ENCODE assay signal across 11 cellular contexts in genomic region chr1:65528104-65528503, GRCh38.
DNase-seq lines count a peak whose midpoint lies in the region; ATAC-seq, FAIRE-seq and TF ChIP-seq lines count a peak whose summit lies in the region.
"Had no signal": no experiment of that assay in that cellular context is flagged by ENCODE, and none has a peak within 500 bp of the region (broad histone marks: within the 10 kb centered on the region; RNA-seq: fewer than 3 reads in every experiment).

No MANE protein-coding gene starts in this region.

- H3K27me3 ChIP-seq in left ventricle myocardium inferior (ENCODE audit: low read depth) (peaks cover 38% of the 10 kb centered on the region), K562 (ENCODE audit: control insufficient read depth in 2 of 2, insufficient read depth in 2 of 2, low read length in 2 of 2) (no peaks in the 10 kb centered on the region), lower lobe of right lung (ENCODE audit: low read depth) (peaks cover 25% of the 10 kb centered on the region)

- peaks cover 33% of the 10 kb centered on the region for H3K27me3 Mint-ChIP-seq in activated naive CD4-positive, alpha-beta T cell treated with anti-CD3 and anti-CD28 coated beads for 36 hours (ENCODE audit: low read depth)

- H3K9me3 ChIP-seq in left ventricle myocardium inferior (replicated peaks): peaks cover 17% of the 10 kb centered on the region
- 0 out of 2 replicates have a peak, but pooled peaks cover 6% of the 10 kb centered on the region for H3K9me3 ChIP-seq in K562 (replicated peaks; ENCODE audit: control insufficient read depth, insufficient read depth, low read depth, low read length)
- no peaks in the 10 kb centered on the region for H3K9me3 ChIP-seq in lower lobe of right lung

- intact Hi-C loops in left ventricle myocardium inferior (cut with micrococcal nuclease): no loop called here
- intact Hi-C loops in cardiac septum (cut with DNase I): no loop called here
- intact Hi-C loops in K562 (cut with micrococcal nuclease): loop anchor here (1.0 to 5.0 kb wide), 2 partner anchors 10 to 96 kb away; no protein-coding TSS in a partner anchor
- intact Hi-C loops in lower lobe of right lung (cut with DNase I): no loop called here
- intact Hi-C loops in activated naive CD4-positive, alpha-beta T cell treated with anti-CD3 and anti-CD28 coated beads for 36 hours (cut with micrococcal nuclease): no loop called here

- TF ChIP-seq POLR2A in K562 (conservative IDR thresholded peaks at IDR 0.05): no peak

- H3K27ac ChIP-seq in left ventricle myocardium inferior (replicated peaks) (peak overlapping the region; percentile 49), K562 (ENCODE audit: extremely low read depth, low read depth, low read length) (peak overlapping the region; percentile 73), lower lobe of right lung (no peak overlapping the region)

- no peak overlapping the region for H3K27ac Mint-ChIP-seq in activated naive CD4-positive, alpha-beta T cell treated with anti-CD3 and anti-CD28 coated beads for 36 hours
- H3K27ac Mint-ChIP-seq: activated CD4-positive, alpha-beta T cell treated with anti-CD3 and anti-CD28 coated beads for 36 hours; activated T-helper 1 cell treated with anti-CD3 and anti-CD28 coated beads, Interleukin-12 subunit alpha, Interleukin-12 subunit beta, Interleukin-2, Interleukin-4 antibody, amounts not matched to agents 30 ng/mL and 10 ng/mL and 1 ng/mL, durations not matched to agents 14 hours and 24 hours and 36 hours had no signal

- no TSS peak for BruUV-seq in K562 (replicated peaks; lab: Mats Ljungman, UMichigan)

- no peaks in the 10 kb centered on the region for H3K9me1 ChIP-seq in K562 (ENCODE audit: control insufficient read depth, insufficient read depth, low read length)

- ATAC-seq in K562: peak; percentile 45
- no peak for ATAC-seq in lower lobe of right lung
- no peak for ATAC-seq in HG03095 (IDR thresholded peaks at IDR 0.05; ENCODE audit: unreplicated experiment)
- ATAC-seq in GM18520 (IDR thresholded peaks at IDR 0.05; ENCODE audit: unreplicated experiment): no peak
- ATAC-seq in HG02938 (IDR thresholded peaks at IDR 0.05; ENCODE audit: unreplicated experiment): no peak
- ATAC-seq: activated CD4-positive, alpha-beta T cell treated with anti-CD3 and anti-CD28 coated beads for 36 hours had no signal

- peaks cover 3% of the 10 kb centered on the region for H3K4me1 Mint-ChIP-seq in activated naive CD4-positive, alpha-beta T cell treated with anti-CD3 and anti-CD28 coated beads for 36 hours (ENCODE audit: low read depth)

- H4K20me1 ChIP-seq in K562 (replicated peaks; ENCODE audit: control insufficient read depth, insufficient read depth, low read length): no peaks in the 10 kb centered on the region

- peak overlapping the region; percentile 41 for H2AFZ ChIP-seq in K562 (ENCODE audit: low read depth, low read length)

- WGBS in K562 (ENCODE audit: insufficient coverage, low coverage, missing lambda C conversion rate): 11% methylated on average over 1 of the region's 1 CpG

- POLR2A ChIA-PET in K562 (lab: Yijun Ruan, JAX): interaction anchor here (0.6 to 1.5 kb wide), 2 partner anchors 10 to 12 kb away, joined by 3 to 4 read pairs; no protein-coding TSS in a partner anchor

- peak overlapping the region in 1 of 2 experiments; percentile 83; a peak in 2 of 4 replicates for H3K9ac ChIP-seq in K562 (ENCODE audit: insufficient read depth in 1 of 2, low read depth in 2 of 2, low read length in 2 of 2)

- no peaks in the 10 kb centered on the region for H3K36me3 Mint-ChIP-seq in activated naive CD4-positive, alpha-beta T cell treated with anti-CD3 and anti-CD28 coated beads for 36 hours (ENCODE audit: low read depth)

- no peak overlapping the region for H3K4me3 Mint-ChIP-seq in activated naive CD4-positive, alpha-beta T cell treated with anti-CD3 and anti-CD28 coated beads for 36 hours
- H3K4me3 Mint-ChIP-seq: activated CD4-positive, alpha-beta T cell treated with anti-CD3 and anti-CD28 coated beads for 36 hours; activated T-helper 1 cell treated with anti-CD3 and anti-CD28 coated beads, Interleukin-12 subunit alpha, Interleukin-12 subunit beta, Interleukin-2, Interleukin-4 antibody, amounts not matched to agents 30 ng/mL and 10 ng/mL and 1 ng/mL, durations not matched to agents 14 hours and 24 hours and 36 hours had no signal

- H3K4me3 ChIP-seq in left ventricle myocardium inferior: peak overlapping the region; percentile 75
- H3K4me3 ChIP-seq in K562: peak overlapping the region; percentile 82
- H3K4me3 ChIP-seq in lower lobe of right lung: peak overlapping the region; percentile 59

- no peak for TF ChIP-seq EP300 in K562 (IDR thresholded peaks at IDR 0.05; ENCODE audit: low read length)

- no peaks in the 10 kb centered on the region for H3K9me3 Mint-ChIP-seq in activated naive CD4-positive, alpha-beta T cell treated with anti-CD3 and anti-CD28 coated beads for 36 hours
- H3K9me3 Mint-ChIP-seq: activated T-helper 1 cell treated with anti-CD3 and anti-CD28 coated beads, Interleukin-12 subunit alpha, Interleukin-12 subunit beta, Interleukin-2, Interleukin-4 antibody, amounts not matched to agents 30 ng/mL and 10 ng/mL and 1 ng/mL, durations not matched to agents 14 hours and 24 hours and 36 hours had no signal

- TF ChIP-seq RAD21 in K562 (CRISPR knock-in tag; conservative IDR thresholded peaks at IDR 0.05 in 1 of 2, IDR thresholded peaks at IDR 0.05 in 1 of 2): no peak

- peak overlapping the region; percentile 84 for H3K4me2 ChIP-seq in K562 (ENCODE audit: insufficient read depth, low read length)

- CTCF ChIA-PET in K562 (lab: Yijun Ruan, JAX; ENCODE audit: low intra/inter-chr PET ratio): no interaction called here
- CTCF ChIA-PET in activated naive CD4-positive, alpha-beta T cell treated with anti-CD3 and anti-CD28 coated beads for 36 hours (lab: Charles Lee): no interaction called here

- TF ChIP-seq CTCF in left ventricle myocardium inferior (IDR thresholded peaks at IDR 0.05; ENCODE audit: borderline replicate concordance): peak; percentile 28
- TF ChIP-seq CTCF in K562 (IDR thresholded peaks at IDR 0.05 in 2 of 3, conservative IDR thresholded peaks at IDR 0.05 in 1 of 3; ENCODE audit: insufficient read depth in 2 of 3, low read depth in 1 of 3, low read length in 3 of 3): peak in 2 of 3 experiments; percentile 43 to 50; a peak in 4 of 6 replicates
- peak; percentile 12 for TF ChIP-seq CTCF in lower lobe of right lung (IDR thresholded peaks at IDR 0.05)

- peaks cover 74% of the 10 kb centered on the region for H3K79me2 ChIP-seq in K562 (ENCODE audit: control insufficient read depth, insufficient read depth, low read length)

- peaks cover 33% of the 10 kb centered on the region for H3K4me1 ChIP-seq in left ventricle myocardium inferior
- peaks cover 10% of the 10 kb centered on the region in 2 experiments; a peak in 4 of 5 replicates for H3K4me1 ChIP-seq in K562 (replicated peaks in 1 of 2; ENCODE audit: control insufficient read depth in 2 of 2, insufficient read depth in 2 of 2, low read length in 2 of 2)
- no peaks in the 10 kb centered on the region for H3K4me1 ChIP-seq in lower lobe of right lung

- in situ Hi-C loops in K562 (cut with MboI): no loop called here

- peak; percentile 48 for FAIRE-seq in K562 (lab: Jason Lieb, UNC)

- H3K36me3 ChIP-seq in left ventricle myocardium inferior (peaks cover 4% of the 10 kb centered on the region), K562 (ENCODE audit: control insufficient read depth, insufficient read depth, low read length) (peaks cover 27% of the 10 kb centered on the region), lower lobe of right lung (no peaks in the 10 kb centered on the region)

- DNase-seq in left ventricle myocardium inferior (no peak), cardiac septum (ENCODE audit: low spot score) (no peak), K562 (ENCODE audit: extremely low read depth in 1 of 4, low spot score in 3 of 4) (peak in 3 of 4 experiments; percentile 31 to 51 (median 34)), lower lobe of right lung (no peak)
- no peak for DNase-seq in activated naive CD4-positive, alpha-beta T cell treated with anti-CD3 and anti-CD28 coated beads for 36 hours
- DNase-seq: activated CD4-positive, alpha-beta T cell treated with anti-CD3 and anti-CD28 coated beads for 36 hours; NCI-H2171 had no signal

TF ChIP-seq in K562, 482 proteins besides CTCF, POLR2A, EP300 and RAD21:
- TF ChIP-seq ZNF384 (IDR thresholded peaks at IDR 0.05; ENCODE audit: low read depth, low read length): peak; percentile 33; the same call in 1 of the 2 replicates
- TF ChIP-seq KLF13 (tag; IDR thresholded peaks at IDR 0.05; ENCODE audit: borderline replicate concordance, low read depth): 0 out of 2 replicates have a peak, but pooled peaks have one; percentile 7
- no peak for TF ChIP-seq FOXK1 (CRISPR knock-in tag; IDR thresholded peaks at IDR 0.05; ENCODE audit: borderline replicate concordance)
- TF ChIP-seq GATAD2B (IDR thresholded peaks at IDR 0.05; ENCODE audit: borderline replicate concordance): 0 out of 2 replicates have a peak, but pooled peaks have one; percentile 18
- no peak for TF ChIP-seq KHSRP (IDR thresholded peaks at IDR 0.05)

Comparison
In these comparisons a context has a peak if more than half of its experiments do, and no peak if none do; other contexts are left out.
1. DNase-seq: peak in K562 (3 of 4); none in left ventricle myocardium inferior (single experiment), cardiac septum (single experiment), lower lobe of right lung (single experiment) and activated naive CD4-positive, alpha-beta T cell treated with anti-CD3 and anti-CD28 coated beads for 36 hours (single experiment).
2. Peak in every context shown above with its lines, with median percentiles within 50 percentile points of each other: H3K4me3 ChIP-seq and CTCF ChIP-seq.